ENCODE assay signal across 8 cellular contexts in the genomic region with DNA sequence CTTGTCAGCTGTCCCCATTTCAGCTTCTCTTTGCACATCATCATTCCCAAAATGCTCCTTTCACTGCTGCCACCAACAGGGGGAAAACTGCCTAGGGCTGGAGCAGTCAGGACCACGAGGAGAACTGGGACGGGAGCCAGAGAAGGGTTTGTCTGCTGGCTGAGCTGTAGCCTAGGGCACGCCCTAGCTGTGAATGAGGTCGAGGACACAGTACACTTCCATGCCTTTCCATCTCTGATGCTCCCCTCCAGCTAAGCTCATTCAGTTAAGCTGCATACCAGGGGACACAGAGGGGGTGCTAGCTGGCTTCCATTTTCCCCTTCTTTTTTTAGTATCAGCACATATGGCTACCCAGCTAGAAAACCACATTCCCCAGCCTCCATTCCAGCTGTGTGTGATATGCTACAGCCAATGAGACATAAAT.
DNase-seq lines count a peak whose midpoint lies in the region; TF ChIP-seq lines count a peak whose summit lies in the region.

No MANE protein-coding gene starts in this region.

- in situ Hi-C loops in brain microvascular endothelial cell (cut with HindIII; ENCODE audit: low pct_ligation_motif_present, low sequenced_read_pairs), result no loop called here

- peaks cover 17% of the 10 kb centered on the region for H3K36me3 ChIP-seq in brain microvascular endothelial cell (replicated peaks)
- no peaks in the 10 kb centered on the region for H3K36me3 ChIP-seq in breast epithelium
- peaks cover 52% of the 10 kb centered on the region for H3K36me3 ChIP-seq in effector memory CD4-positive, alpha-beta T cell (ENCODE audit: control insufficient read depth, insufficient read depth, low read length)

- H3K4me3 ChIP-seq in brain microvascular endothelial cell (ENCODE audit: low read depth, low read length) (no peak overlapping the region), breast epithelium (no peak overlapping the region)
- H3K4me3 ChIP-seq in effector memory CD4-positive, alpha-beta T cell (ENCODE audit: insufficient read depth, low read depth, low read length, poor library complexity, severe bottlenecking), result no peak overlapping the region

- no peaks in the 10 kb centered on the region for H3K27me3 ChIP-seq in brain microvascular endothelial cell (replicated peaks)
- H3K27me3 ChIP-seq in breast epithelium, result no peaks in the 10 kb centered on the region
- H3K27me3 ChIP-seq in effector memory CD4-positive, alpha-beta T cell (replicated peaks; ENCODE audit: control insufficient read depth, insufficient read depth, low read length, poor library complexity, severe bottlenecking), result no peaks in the 10 kb centered on the region

- intact Hi-C loops in breast epithelium (cut with DNase I; ENCODE audit: low total_unique reads), result no loop called here

- no peaks in the 10 kb centered on the region for H3K4me1 ChIP-seq in breast epithelium
- H3K4me1 ChIP-seq in effector memory CD4-positive, alpha-beta T cell (ENCODE audit: control insufficient read depth, insufficient read depth, low read length, poor library complexity, severe bottlenecking), result peaks cover 15% of the 10 kb centered on the region

- peak; percentile 75 for TF ChIP-seq CTCF in brain microvascular endothelial cell (IDR thresholded peaks at IDR 0.05; ENCODE audit: low read depth, low read length, missing control alignments)
- TF ChIP-seq CTCF in breast epithelium (IDR thresholded peaks at IDR 0.05), result no peak

- no peak overlapping the region for H3K27ac ChIP-seq in brain microvascular endothelial cell
- no peak overlapping the region for H3K27ac ChIP-seq in breast epithelium
- no peak overlapping the region for H3K27ac ChIP-seq in effector memory CD4-positive, alpha-beta T cell (ENCODE audit: insufficient read depth, low read length, poor library complexity, severe bottlenecking)

- no peak for TF ChIP-seq POLR2A in breast epithelium (IDR thresholded peaks at IDR 0.05)

- H3K9me3 ChIP-seq in breast epithelium, result no peaks in the 10 kb centered on the region
- H3K9me3 ChIP-seq in effector memory CD4-positive, alpha-beta T cell (ENCODE audit: control insufficient read depth, low read length), result no peaks in the 10 kb centered on the region

- DNase-seq in Ammon's horn (ENCODE audit: low spot score) (peak; percentile 86), LoVo (ENCODE audit: low spot score) (peak; percentile 39), brain microvascular endothelial cell (peak; percentile 79), kidney glomerular epithelial cell (lab: John Stamatoyannopoulos, UW) (peak; percentile 2), NCI-H526 (lab: John Stamatoyannopoulos, UW) (no peak), iPS-NIHi7 (ENCODE audit: extremely low spot score) (no peak), breast epithelium (ENCODE audit: low spot score in 2 of 2) (no peak)
- DNase-seq in effector memory CD4-positive, alpha-beta T cell, result no peak

Comparison
In these comparisons a context has a peak if more than half of its experiments do, and no peak if none do; other contexts are left out.
1. DNase-seq: peak in Ammon's horn (single experiment), LoVo (single experiment), brain microvascular endothelial cell (single experiment) and kidney glomerular epithelial cell (single experiment); none in NCI-H526 (0 of 2), iPS-NIHi7 (single experiment), breast epithelium (0 of 2) and effector memory CD4-positive, alpha-beta T cell (0 of 3).